ENCODE assay signal across 10 cellular contexts in genomic region chr18:48814490-48815181, GRCh38.
DNase-seq lines count a peak whose midpoint lies in the region; ATAC-seq, FAIRE-seq and TF ChIP-seq lines count a peak whose summit lies in the region.
"Had no signal": no experiment of that assay in that cellular context is flagged by ENCODE, and none has a peak within 500 bp of the region (broad histone marks: within the 10 kb centered on the region; RNA-seq: fewer than 3 reads in every experiment).

No MANE protein-coding gene starts in this region.

- FAIRE-seq in D721Med (lab: Jason Lieb, UNC), result no peak

- H3K36me3 Mint-ChIP-seq in IgD-negative memory B cell, result peaks cover 3% of the 10 kb centered on the region

- H3K4me3 Mint-ChIP-seq in IgD-negative memory B cell, result peak overlapping the region in 2 of 4 donors; percentile 51

- peaks cover 26 to 31% (median 28%) of the 10 kb centered on the region in 3 donors for H3K4me1 Mint-ChIP-seq in IgD-negative memory B cell

- H3K27me3 Mint-ChIP-seq in IgD-negative memory B cell, result no peaks in the 10 kb centered on the region

- peak; percentile 28 for DNase-seq in activated CD4-positive, CD25-positive, alpha-beta regulatory T cell treated with anti-CD3 and anti-CD28 coated beads, Interleukin-2, amount 50 U/mL, for 72 hours
- peak; percentile 22 to 42 for DNase-seq in erythroblast (lab: John Stamatoyannopoulos, UW)
- peak; percentile 24 for DNase-seq in stimulated activated CD8-positive, alpha-beta memory T cell treated with anti-CD3 and anti-CD28 coated beads, Interleukin-4, amount 100 ng/mL, for 48 hours
- DNase-seq in D721Med (ENCODE audit: insufficient read length, low spot score), result no peak
- DNase-seq in NCI-H1105 treated with DMSO at 0.1 percent for 48 hours (lab: John Stamatoyannopoulos, UW), result no peak
- DNase-seq: NCI-H2029, occipital lobe, RPMI8226 had no signal

- peaks cover 0 to 1% (median 0%) of the 10 kb centered on the region in 3 donors for H3K9me3 Mint-ChIP-seq in IgD-negative memory B cell

- no peak for TF ChIP-seq CTCF in D721Med (IDR thresholded peaks at IDR 0.05; ENCODE audit: insufficient read depth, missing control alignments)

- no peak for ATAC-seq in GM21723 (IDR thresholded peaks at IDR 0.05; ENCODE audit: unreplicated experiment)

- peak overlapping the region; percentile 30 to 93 (median 35) for H3K27ac Mint-ChIP-seq in IgD-negative memory B cell

- peak; percentile 23 for TF ChIP-seq POLR2A in erythroblast (IDR thresholded peaks at IDR 0.05; ENCODE audit: low read length)

Comparison
In these comparisons a context has a peak if more than half of its experiments do, and no peak if none do; other contexts are left out.
1. DNase-seq: peak in activated CD4-positive, CD25-positive, alpha-beta regulatory T cell treated with anti-CD3 and anti-CD28 coated beads, Interleukin-2, amount 50 U/mL, for 72 hours (single experiment), erythroblast (2 of 2) and stimulated activated CD8-positive, alpha-beta memory T cell treated with anti-CD3 and anti-CD28 coated beads, Interleukin-4, amount 100 ng/mL, for 48 hours (single experiment); none in D721Med (single experiment) and NCI-H1105 treated with DMSO at 0.1 percent for 48 hours (single experiment).